In the genomic region with DNA sequence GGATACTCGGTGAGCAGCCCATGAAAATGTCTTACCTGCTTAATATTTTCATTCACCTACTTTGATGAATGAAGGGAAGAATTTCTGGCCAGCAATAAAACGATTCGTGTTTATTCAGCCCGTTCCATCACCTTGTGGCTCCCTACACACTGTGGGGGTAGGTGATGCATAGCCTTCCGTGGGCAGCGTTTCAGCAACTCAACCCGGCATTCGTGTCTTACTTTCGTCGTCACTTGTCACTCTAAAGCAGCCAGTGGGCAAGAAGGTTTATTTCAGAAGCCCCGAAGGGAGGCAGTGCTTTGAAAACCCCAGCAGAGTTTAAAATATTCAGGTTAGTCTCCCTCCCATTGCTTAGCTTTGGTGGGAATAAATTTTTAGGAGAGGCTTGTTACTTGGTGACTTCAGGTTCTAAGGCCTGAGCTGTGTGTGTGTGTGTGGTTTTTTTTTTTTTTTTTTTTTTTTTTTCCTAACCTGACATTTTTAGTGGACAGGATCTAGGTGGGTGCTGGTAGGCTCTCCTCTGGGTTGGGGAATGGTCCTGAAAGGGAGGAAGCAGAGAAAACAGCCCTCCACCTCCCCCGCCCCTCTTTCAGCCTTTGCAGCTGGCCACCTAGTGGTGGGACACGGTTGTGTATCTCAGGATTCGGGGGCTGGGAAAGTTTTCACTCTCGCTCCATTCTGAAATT, we compare ENCODE assay signal across 1 cellular context.
TF ChIP-seq lines count a peak whose summit lies in the region.

No MANE protein-coding gene starts in this region.

TF ChIP-seq in HepG2, 621 proteins besides CTCF, POLR2A, EP300 and RAD21 (continued from another document and continues in another):
- TF ChIP-seq, protein P1, sequence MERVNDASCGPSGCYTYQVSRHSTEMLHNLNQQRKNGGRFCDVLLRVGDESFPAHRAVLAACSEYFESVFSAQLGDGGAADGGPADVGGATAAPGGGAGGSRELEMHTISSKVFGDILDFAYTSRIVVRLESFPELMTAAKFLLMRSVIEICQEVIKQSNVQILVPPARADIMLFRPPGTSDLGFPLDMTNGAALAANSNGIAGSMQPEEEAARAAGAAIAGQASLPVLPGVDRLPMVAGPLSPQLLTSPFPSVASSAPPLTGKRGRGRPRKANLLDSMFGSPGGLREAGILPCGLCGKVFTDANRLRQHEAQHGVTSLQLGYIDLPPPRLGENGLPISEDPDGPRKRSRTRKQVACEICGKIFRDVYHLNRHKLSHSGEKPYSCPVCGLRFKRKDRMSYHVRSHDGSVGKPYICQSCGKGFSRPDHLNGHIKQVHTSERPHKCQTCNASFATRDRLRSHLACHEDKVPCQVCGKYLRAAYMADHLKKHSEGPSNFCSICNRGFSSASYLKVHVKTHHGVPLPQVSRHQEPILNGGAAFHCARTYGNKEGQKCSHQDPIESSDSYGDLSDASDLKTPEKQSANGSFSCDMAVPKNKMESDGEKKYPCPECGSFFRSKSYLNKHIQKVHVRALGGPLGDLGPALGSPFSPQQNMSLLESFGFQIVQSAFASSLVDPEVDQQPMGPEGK (CRISPR knock-in tag; IDR thresholded peaks at IDR 0.05) = peak; percentile 83
- TF ChIP-seq XRCC5 (optimal IDR thresholded peaks at IDR 0.05; ENCODE audit: low read length) = peak; percentile 93
- no peak for TF ChIP-seq PCBP1 (IDR thresholded peaks at IDR 0.05; ENCODE audit: borderline replicate concordance, low read depth, low read length)
- TF ChIP-seq ATF6 (CRISPR knock-in tag; conservative IDR thresholded peaks at IDR 0.05) = no peak
- TF ChIP-seq TRAFD1 (CRISPR knock-in tag; IDR thresholded peaks at IDR 0.05; ENCODE audit: borderline replicate concordance) = no peak
- TF ChIP-seq SALL1 (CRISPR knock-in tag; IDR thresholded peaks at IDR 0.05) = no peak
- TF ChIP-seq LCORL (IDR thresholded peaks at IDR 0.05) = no peak
- TF ChIP-seq LCORL (CRISPR knock-in tag; IDR thresholded peaks at IDR 0.05) = no peak
- TF ChIP-seq ZKSCAN5 (CRISPR knock-in tag; IDR thresholded peaks at IDR 0.05) = no peak
- 0 out of 2 replicates have a peak, but pooled peaks have one; percentile 30 for TF ChIP-seq PHF8 (CRISPR knock-in tag; IDR thresholded peaks at IDR 0.05)
- TF ChIP-seq HNRNPK (IDR thresholded peaks at IDR 0.05; ENCODE audit: low read depth, low read length, poor library complexity, severe bottlenecking) = no peak
- TF ChIP-seq HMG20A (CRISPR knock-in tag; IDR thresholded peaks at IDR 0.05; ENCODE audit: borderline replicate concordance) = 0 out of 2 replicates have a peak, but pooled peaks have one; percentile 8
- no peak for TF ChIP-seq ZNF546 (CRISPR knock-in tag; conservative IDR thresholded peaks at IDR 0.05)
- TF ChIP-seq TEAD2 (CRISPR knock-in tag; IDR thresholded peaks at IDR 0.05) = no peak
- TF ChIP-seq RXRB (CRISPR knock-in tag; IDR thresholded peaks at IDR 0.05; ENCODE audit: borderline replicate concordance) = no peak
- TF ChIP-seq ZNF205 (CRISPR knock-in tag; IDR thresholded peaks at IDR 0.05) = 0 out of 2 replicates have a peak, but pooled peaks have one; percentile 20
- TF ChIP-seq ARNTL (CRISPR knock-in tag; IDR thresholded peaks at IDR 0.05) = no peak
- TF ChIP-seq ZNF709 (CRISPR knock-in tag; IDR thresholded peaks at IDR 0.05) = no peak
- TF ChIP-seq, protein P2, sequence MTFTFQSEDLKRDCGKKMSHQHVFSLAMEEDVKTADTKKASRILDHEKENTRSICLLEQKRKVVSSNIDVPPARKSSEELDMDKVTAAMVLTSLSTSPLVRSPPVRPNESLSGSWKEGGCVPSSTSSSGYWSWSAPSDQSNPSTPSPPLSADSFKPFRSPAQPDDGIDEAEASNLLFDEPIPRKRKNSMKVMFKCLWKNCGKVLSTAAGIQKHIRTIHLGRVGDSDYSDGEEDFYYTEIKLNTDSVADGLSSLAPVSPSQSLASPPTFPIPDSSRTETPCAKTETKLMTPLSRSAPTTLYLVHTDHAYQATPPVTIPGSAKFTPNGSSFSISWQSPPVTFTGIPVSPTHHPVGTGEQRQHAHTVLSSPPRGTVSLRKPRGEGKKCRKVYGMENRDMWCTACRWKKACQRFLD (CRISPR knock-in tag; IDR thresholded peaks at IDR 0.05; ENCODE audit: borderline replicate concordance) = no peak
- TF ChIP-seq ATF4 (CRISPR knock-in tag; IDR thresholded peaks at IDR 0.05) = no peak
- TF ChIP-seq, protein P3, sequence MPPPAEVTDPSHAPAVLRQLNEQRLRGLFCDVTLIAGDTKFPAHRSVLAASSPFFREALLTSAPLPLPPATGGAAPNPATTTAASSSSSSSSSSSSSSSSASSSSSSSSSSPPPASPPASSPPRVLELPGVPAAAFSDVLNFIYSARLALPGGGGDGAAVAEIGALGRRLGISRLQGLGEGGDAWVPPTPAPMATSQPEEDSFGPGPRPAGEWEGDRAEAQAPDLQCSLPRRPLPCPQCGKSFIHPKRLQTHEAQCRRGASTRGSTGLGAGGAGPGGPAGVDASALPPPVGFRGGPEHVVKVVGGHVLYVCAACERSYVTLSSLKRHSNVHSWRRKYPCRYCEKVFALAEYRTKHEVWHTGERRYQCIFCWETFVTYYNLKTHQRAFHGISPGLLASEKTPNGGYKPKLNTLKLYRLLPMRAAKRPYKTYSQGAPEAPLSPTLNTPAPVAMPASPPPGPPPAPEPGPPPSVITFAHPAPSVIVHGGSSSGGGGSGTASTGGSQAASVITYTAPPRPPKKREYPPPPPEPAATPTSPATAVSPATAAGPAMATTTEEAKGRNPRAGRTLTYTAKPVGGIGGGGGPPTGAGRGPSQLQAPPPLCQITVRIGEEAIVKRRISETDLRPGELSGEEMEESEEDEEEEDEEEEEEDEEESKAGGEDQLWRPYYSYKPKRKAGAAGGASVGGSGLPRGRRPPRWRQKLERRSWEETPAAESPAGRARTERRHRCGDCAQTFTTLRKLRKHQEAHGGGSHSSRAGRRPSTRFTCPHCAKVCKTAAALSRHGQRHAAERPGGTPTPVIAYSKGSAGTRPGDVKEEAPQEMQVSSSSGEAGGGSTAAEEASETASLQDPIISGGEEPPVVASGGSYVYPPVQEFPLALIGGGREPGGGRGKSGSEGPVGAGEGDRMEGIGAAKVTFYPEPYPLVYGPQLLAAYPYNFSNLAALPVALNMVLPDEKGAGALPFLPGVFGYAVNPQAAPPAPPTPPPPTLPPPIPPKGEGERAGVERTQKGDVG (CRISPR knock-in tag; IDR thresholded peaks at IDR 0.05; ENCODE audit: borderline replicate concordance) = no peak
- TF ChIP-seq, protein P4, sequence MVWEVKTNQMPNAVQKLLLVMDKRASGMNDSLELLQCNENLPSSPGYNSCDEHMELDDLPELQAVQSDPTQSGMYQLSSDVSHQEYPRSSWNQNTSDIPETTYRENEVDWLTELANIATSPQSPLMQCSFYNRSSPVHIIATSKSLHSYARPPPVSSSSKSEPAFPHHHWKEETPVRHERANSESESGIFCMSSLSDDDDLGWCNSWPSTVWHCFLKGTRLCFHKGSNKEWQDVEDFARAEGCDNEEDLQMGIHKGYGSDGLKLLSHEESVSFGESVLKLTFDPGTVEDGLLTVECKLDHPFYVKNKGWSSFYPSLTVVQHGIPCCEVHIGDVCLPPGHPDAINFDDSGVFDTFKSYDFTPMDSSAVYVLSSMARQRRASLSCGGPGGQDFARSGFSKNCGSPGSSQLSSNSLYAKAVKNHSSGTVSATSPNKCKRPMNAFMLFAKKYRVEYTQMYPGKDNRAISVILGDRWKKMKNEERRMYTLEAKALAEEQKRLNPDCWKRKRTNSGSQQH (CRISPR knock-in tag; IDR thresholded peaks at IDR 0.05; ENCODE audit: low read depth) = 0 out of 2 replicates have a peak, but pooled peaks have one; percentile 45
- peak; percentile 83; the same call in 1 of the 2 replicates for TF ChIP-seq MAZ (IDR thresholded peaks at IDR 0.05; ENCODE audit: borderline replicate concordance, low read depth, low read length)
- peak; percentile 56 for TF ChIP-seq MAZ (CRISPR knock-in tag; IDR thresholded peaks at IDR 0.05; ENCODE audit: low read depth)
- no peak for TF ChIP-seq CHD4 (IDR thresholded peaks at IDR 0.05; ENCODE audit: borderline replicate concordance, low read length)
- no peak for TF ChIP-seq HNRNPUL1 (IDR thresholded peaks at IDR 0.05; ENCODE audit: low read depth, low read length)
- TF ChIP-seq NFIB (CRISPR knock-in tag; IDR thresholded peaks at IDR 0.05; ENCODE audit: borderline replicate concordance) = no peak
- 0 out of 2 replicates have a peak, but pooled peaks have one; percentile 28 for TF ChIP-seq IRF2 (CRISPR knock-in tag; IDR thresholded peaks at IDR 0.05)
- TF ChIP-seq, protein P5, sequence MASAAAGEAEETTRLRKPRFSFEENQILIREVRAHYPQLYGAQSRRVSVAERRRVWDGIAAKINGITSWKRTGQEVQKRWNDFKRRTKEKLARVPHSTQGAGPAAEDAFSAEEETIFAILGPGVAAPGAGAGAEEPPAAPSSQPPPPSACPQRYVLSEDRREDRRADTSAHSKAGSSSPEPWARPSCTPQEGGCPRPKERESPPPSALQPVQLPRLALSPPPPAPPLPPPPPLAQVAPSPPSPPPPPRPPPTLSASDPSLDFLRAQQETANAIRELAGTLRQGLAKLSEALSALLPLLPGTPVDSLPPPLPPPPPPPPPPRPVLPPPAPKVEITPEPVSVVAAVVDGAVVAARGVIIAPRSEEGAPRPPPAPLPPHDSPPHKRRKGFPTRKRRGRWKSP (CRISPR knock-in tag; IDR thresholded peaks at IDR 0.05) = no peak
- TF ChIP-seq KMT2B (CRISPR knock-in tag; IDR thresholded peaks at IDR 0.05) = no peak
- TF ChIP-seq ZFY (CRISPR knock-in tag; IDR thresholded peaks at IDR 0.05) = 0 out of 2 replicates have a peak, but pooled peaks have one; percentile 17
- no peak for TF ChIP-seq ZFAT (CRISPR knock-in tag; conservative IDR thresholded peaks at IDR 0.05)
- no peak for TF ChIP-seq ZNF841 (CRISPR knock-in tag; IDR thresholded peaks at IDR 0.05; ENCODE audit: borderline replicate concordance)
- TF ChIP-seq ATRX (CRISPR knock-in tag; IDR thresholded peaks at IDR 0.05; ENCODE audit: borderline replicate concordance) = no peak
- no peak for TF ChIP-seq CEBPB (IDR thresholded peaks at IDR 0.05; ENCODE audit: borderline replicate concordance, low read depth, low read length)
- no peak for TF ChIP-seq NFIC (IDR thresholded peaks at IDR 0.05; ENCODE audit: low read length)
- 0 out of 2 replicates have a peak, but pooled peaks have one; percentile 14 for TF ChIP-seq ARID5B (CRISPR knock-in tag; IDR thresholded peaks at IDR 0.05)
